In genomic region chr9:135492886-135493669, GRCh38 we compare ENCODE assay signal across 23 cellular contexts. TPM values are rescaled to one million over a fixed set of nuclear protein-coding genes. Genes with fewer than 3 reads are reported as not detected.
A peak's percentile ranks its signal among the peaks of the same experiment; 100 is the strongest.
DNase-seq lines count a peak whose midpoint lies in the region; ATAC-seq and TF ChIP-seq lines count a peak whose summit lies in the region.
"Had no signal": no experiment of that assay in that cellular context is flagged by ENCODE, and none has a peak within 500 bp of the region (broad histone marks: within the 10 kb centered on the region; RNA-seq: fewer than 3 reads in every experiment).

No MANE protein-coding gene starts in this region.

- intact Hi-C loops in IMR-90 (cut with micrococcal nuclease) (no loop called here), left colon (cut with DNase I, micrococcal nuclease) (no loop called here)

- H3K18ac ChIP-seq in IMR-90 (ENCODE audit: low read depth, low read length), result no peak overlapping the region

- no peak overlapping the region for H3K4me3 Mint-ChIP-seq in glutamatergic neuron (ENCODE audit: unreplicated experiment)

- TF ChIP-seq RAD21 in IMR-90 (IDR thresholded peaks at IDR 0.05; ENCODE audit: low read length), result no peak

- H4K8ac ChIP-seq in IMR-90 (ENCODE audit: low read depth in 2 of 2, low read length in 2 of 2), result no peak overlapping the region

- H2BK20ac ChIP-seq in IMR-90 (ENCODE audit: low read depth, low read length), result no peak overlapping the region

- H3K4me3 ChIP-seq in IMR-90 (ENCODE audit: insufficient read depth, low read depth, low read length) (no peak overlapping the region), osteoblast (ENCODE audit: insufficient read depth, low read length) (no peak overlapping the region)
- H3K4me3 ChIP-seq: BLaER1, K562, SJCRH30 had no signal

- no peak overlapping the region for H3K56ac ChIP-seq in IMR-90 (ENCODE audit: extremely low read depth, insufficient read depth, low read length)

- no peak overlapping the region for H3K27ac Mint-ChIP-seq in glutamatergic neuron (ENCODE audit: unreplicated experiment)
- H3K27ac Mint-ChIP-seq: CD4-positive, CD25-positive, alpha-beta regulatory T cell had no signal

- H3K14ac ChIP-seq in IMR-90 (replicated peaks; ENCODE audit: low read depth, low read length), result no peak overlapping the region

- no peak overlapping the region for H4K91ac ChIP-seq in IMR-90 (ENCODE audit: insufficient read depth, low read depth, low read length)

- no peak overlapping the region for H2AK5ac ChIP-seq in IMR-90 (ENCODE audit: low read depth, low read length)

- POLR2A ChIA-PET in IMR-90 (lab: Charles Lee; ENCODE audit: unreplicated experiment), result no interaction called here

- H4K5ac ChIP-seq in IMR-90 (ENCODE audit: low read depth, low read length), result no peak overlapping the region

- H4K20me1 ChIP-seq in IMR-90 (ENCODE audit: insufficient read depth, low read length), result no peaks in the 10 kb centered on the region
- no peaks in the 10 kb centered on the region for H4K20me1 ChIP-seq in osteoblast (ENCODE audit: insufficient read depth, low read length)

- H2BK120ac ChIP-seq in IMR-90 (ENCODE audit: low read depth, low read length), result no peak overlapping the region

- H3K9me3 Mint-ChIP-seq in glutamatergic neuron (ENCODE audit: unreplicated experiment), result no peaks in the 10 kb centered on the region
- H3K9me3 Mint-ChIP-seq: CD4-positive, CD25-positive, alpha-beta regulatory T cell had no signal

- H3K4ac ChIP-seq in IMR-90 (ENCODE audit: low read depth, low read length), result no peak overlapping the region

- no peak overlapping the region for H2AK9ac ChIP-seq in IMR-90 (replicated peaks; ENCODE audit: low read depth, low read length, poor library complexity)

- dilution Hi-C loops in IMR-90 (cut with HindIII; ENCODE audit: low sequenced_read_pairs, unreplicated experiment), result no loop called here

- H3K4me1 ChIP-seq in IMR-90 (ENCODE audit: control insufficient read depth, insufficient read depth, low read length), result no peaks in the 10 kb centered on the region; the same call in 1 of the 2 replicates
- H3K4me1 ChIP-seq in osteoblast (ENCODE audit: insufficient read depth, low read length), result no peaks in the 10 kb centered on the region

- H3K36me3 ChIP-seq in IMR-90 (ENCODE audit: control insufficient read depth, insufficient read depth, low read length), result peaks cover 4% of the 10 kb centered on the region; the same call in 1 of the 2 replicates
- no peaks in the 10 kb centered on the region for H3K36me3 ChIP-seq in osteoblast (ENCODE audit: insufficient read depth, low read length)
- H3K36me3 ChIP-seq: BLaER1, SJCRH30 had no signal

- TF ChIP-seq POLR2A in IMR-90 (IDR thresholded peaks at IDR 0.05; ENCODE audit: low read depth, low read length), result no peak

- H3K23ac ChIP-seq in IMR-90 (ENCODE audit: low read depth, low read length), result no peak overlapping the region

- peaks cover 13% of the 10 kb centered on the region for H3K4me1 Mint-ChIP-seq in glutamatergic neuron (ENCODE audit: low read depth, unreplicated experiment)

- no peaks in the 10 kb centered on the region for H3K36me3 Mint-ChIP-seq in glutamatergic neuron (ENCODE audit: unreplicated experiment)
- H3K36me3 Mint-ChIP-seq: CD4-positive, CD25-positive, alpha-beta regulatory T cell had no signal

- H3K9me3 ChIP-seq in IMR-90 (ENCODE audit: control insufficient read depth, insufficient read depth, low read length) (no peaks in the 10 kb centered on the region), osteoblast (ENCODE audit: low read depth, low read length) (no peaks in the 10 kb centered on the region)
- H3K9me3 ChIP-seq: BLaER1, SJCRH30 had no signal

- H2BK5ac ChIP-seq in IMR-90 (ENCODE audit: low read depth, low read length, poor library complexity, severe bottlenecking), result no peak overlapping the region

- no peaks in the 10 kb centered on the region for H3K27me3 ChIP-seq in IMR-90 (ENCODE audit: control insufficient read depth, insufficient read depth, low read length)
- H3K27me3 ChIP-seq in osteoblast (ENCODE audit: insufficient read depth, low read length), result no peaks in the 10 kb centered on the region
- H3K27me3 ChIP-seq: BLaER1 had no signal

- BruUV-seq in IMR-90 (replicated peaks; lab: Mats Ljungman, UMichigan), result no TSS peak

- H3K4me2 ChIP-seq in IMR-90 (ENCODE audit: low read depth, low read length) (no peak overlapping the region), osteoblast (ENCODE audit: insufficient read depth, low read length) (no peak overlapping the region)
- H3K4me2 ChIP-seq: BLaER1 had no signal

- no peak overlapping the region for H2BK15ac ChIP-seq in IMR-90 (ENCODE audit: low read depth, low read length)

- H3K27me3 Mint-ChIP-seq in glutamatergic neuron (ENCODE audit: unreplicated experiment), result peaks cover 8% of the 10 kb centered on the region

- H3K79me2 ChIP-seq in osteoblast (ENCODE audit: insufficient read depth, low read length), result no peaks in the 10 kb centered on the region

- DNase-seq in IMR-90 (no peak), NCI-H1417 (lab: John Stamatoyannopoulos, UW) (peak in 2 of 3 experiments; percentile 46 to 83), glutamatergic neuron (peak; percentile 4), osteoblast (ENCODE audit: insufficient read length, low spot score, missing footprints) (peak; percentile 43), activated gamma-delta T cell (lab: John Stamatoyannopoulos, UW) (no peak), left colon (no peak)
- no peak for DNase-seq in central memory CD4-positive, alpha-beta T cell
- DNase-seq: CD4-positive, CD25-positive, alpha-beta regulatory T cell; MV-4-11; NCI-H187; NCI-H2081 treated with DMSO at 0.1 percent for 48 hours; NCI-H524 treated with DMSO at 0.1 percent for 48 hours; NCI-H774; SJCRH30 had no signal

- H2AFZ ChIP-seq in IMR-90 (replicated peaks; ENCODE audit: low read length, poor library complexity) (peak overlapping the region; percentile 51), osteoblast (ENCODE audit: low read length) (no peak overlapping the region)

- no peak overlapping the region for H3K27ac ChIP-seq in IMR-90 (ENCODE audit: insufficient read depth, low read length)
- no peak overlapping the region for H3K27ac ChIP-seq in osteoblast (ENCODE audit: low read depth, low read length)
- H3K27ac ChIP-seq: BLaER1, HL-60, SJCRH30 had no signal

- no peaks in the 10 kb centered on the region; the same call in 1 of the 2 replicates for H3K9me1 ChIP-seq in IMR-90 (ENCODE audit: insufficient read depth, low read length)

- ATAC-seq in IMR-90 (ENCODE audit: low read depth), result no peak
- ATAC-seq in left colon, result no peak
- ATAC-seq in GM18861 (IDR thresholded peaks at IDR 0.05; ENCODE audit: unreplicated experiment), result no peak
- ATAC-seq: K562, Right ventricle myocardium inferior, SK-N-SH treated with all-trans-retinoic acid at 6 μM for 48 hours had no signal

- in situ Hi-C loops in IMR-90 (cut with MboI; ENCODE audit: low sequenced_read_pairs), result no loop called here

- no peak for TF ChIP-seq CTCF in IMR-90 (conservative IDR thresholded peaks at IDR 0.05; ENCODE audit: low read depth, low read length)
- no peak for TF ChIP-seq CTCF in glutamatergic neuron (IDR thresholded peaks at IDR 0.05; ENCODE audit: partially characterized antibody, unreplicated experiment)
- TF ChIP-seq CTCF in osteoblast (IDR thresholded peaks at IDR 0.05; ENCODE audit: extremely low read depth, low read depth, low read length), result no peak

- CTCF ChIA-PET in IMR-90 (lab: Yijun Ruan, JAX), result no interaction called here

- H3K9ac ChIP-seq in IMR-90 (ENCODE audit: low read depth, low read length), result no peak overlapping the region
- H3K9ac ChIP-seq: BLaER1 had no signal

- H3K79me1 ChIP-seq in IMR-90 (ENCODE audit: low read depth in 1 of 2, low read length in 2 of 2), result no peaks in the 10 kb centered on the region

- WGBS in IMR-90 (ENCODE audit: extremely low coverage in 2 of 2, insufficient read length in 1 of 2), 2 experiments, result 90% methylated on average over 2 of the region's 27 CpGs; no CpG with 5 or more reads in 1 of the 2 experiments

TF ChIP-seq in IMR-90, 13 proteins besides CTCF, POLR2A, EP300 and RAD21 (continues in another document):
- TF ChIP-seq RCOR1 (IDR thresholded peaks at IDR 0.05; ENCODE audit: insufficient replicate concordance, low read length) (no peak), FOS (IDR thresholded peaks at IDR 0.05; ENCODE audit: low read depth, low read length) (no peak), CHD1 (IDR thresholded peaks at IDR 0.05; ENCODE audit: low read depth, low read length) (no peak), RFX5 (IDR thresholded peaks at IDR 0.05; ENCODE audit: low read depth, low read length) (no peak), MAFK (IDR thresholded peaks at IDR 0.05; ENCODE audit: low read depth, low read length) (no peak)

RNA-seq across cellular contexts. Expression of gene MRPS2, which starts 7.4 kb away (rescaled TPM):
- total RNA-seq in IMR-90 (2012; rRNA removed) (53.1 and 54.4 TPM in 2 replicates), glutamatergic neuron (ENCODE audit: unreplicated experiment) (30.7 TPM), osteoblast (13.0 and 18.3 TPM in 2 replicates), left colon (10 to 100 TPM; 25.4 to 35.3 TPM)
- polyA plus RNA-seq in IMR-90 (2012; rRNA removed), result 104 and 142 TPM in 2 replicates
- polyA plus RNA-seq in IMR-90 (2012; cell fraction: cytosol; rRNA removed), result 57.0 and 155 TPM in 2 replicates
- 92.4 and 172 TPM in 2 replicates for polyA plus RNA-seq in IMR-90 (2012; cell fraction: nucleus; rRNA removed; ENCODE audit: low replicate concordance)

RNA-seq across cellular contexts. Expression of gene PPP1R26, which starts 13.5 kb away (rescaled TPM):
- total RNA-seq in IMR-90 (2012; rRNA removed), result 3.8 and 4.4 TPM in 2 replicates
- polyA plus RNA-seq in IMR-90 (2012; rRNA removed), result 5.6 and 6.0 TPM in 2 replicates
- polyA plus RNA-seq in IMR-90 (2012; cell fraction: cytosol; rRNA removed), result 3.3 and 5.6 TPM in 2 replicates
- polyA plus RNA-seq in IMR-90 (2012; cell fraction: nucleus; rRNA removed; ENCODE audit: low replicate concordance), result 9.3 and 10.5 TPM in 2 replicates
- 22.2 TPM for total RNA-seq in glutamatergic neuron (ENCODE audit: unreplicated experiment)
- 9.4 and 10.5 TPM in 2 replicates for total RNA-seq in osteoblast
- 10 to 100 TPM; 20.4 to 26.3 TPM for total RNA-seq in left colon

RNA-seq across cellular contexts. Expression of gene LCN1, which starts 28.2 kb away (rescaled TPM):
- total RNA-seq in IMR-90 (2012; rRNA removed), result not detected in 2 replicates
- not detected in 2 replicates for polyA plus RNA-seq in IMR-90 (2012; rRNA removed)
- not detected in 2 replicates for polyA plus RNA-seq in IMR-90 (2012; cell fraction: cytosol; rRNA removed)
- not detected in 2 replicates for polyA plus RNA-seq in IMR-90 (2012; cell fraction: nucleus; rRNA removed; ENCODE audit: low replicate concordance)
- not detected for total RNA-seq in glutamatergic neuron (ENCODE audit: unreplicated experiment)
- not detected in 2 replicates for total RNA-seq in osteoblast
- not detected for total RNA-seq in left colon
- total RNA-seq: CD4-positive, CD25-positive, alpha-beta regulatory T cell; K562; LHCN-M2; MCF 10A; Right ventricle myocardium inferior; SJCRH30 had no signal
- polyA plus RNA-seq: AG04450; CD4-positive, CD25-positive, alpha-beta regulatory T cell; K562 had no signal

RNA-seq across cellular contexts. Expression of gene OBP2A, which starts 52.8 kb away (rescaled TPM):
- total RNA-seq in IMR-90 (2012; rRNA removed), result not detected in 2 replicates
- not detected in 2 replicates for polyA plus RNA-seq in IMR-90 (2012; rRNA removed)
- not detected in 2 replicates for polyA plus RNA-seq in IMR-90 (2012; cell fraction: cytosol; rRNA removed)
- polyA plus RNA-seq in IMR-90 (2012; cell fraction: nucleus; rRNA removed; ENCODE audit: low replicate concordance), result not detected in 2 replicates
- total RNA-seq in glutamatergic neuron (ENCODE audit: unreplicated experiment), result not detected
- total RNA-seq in osteoblast, result not detected in 2 replicates
- total RNA-seq in left colon, result not detected
- total RNA-seq: CD4-positive, CD25-positive, alpha-beta regulatory T cell; K562; LHCN-M2; MCF 10A; Right ventricle myocardium inferior; SJCRH30 had no signal
- polyA plus RNA-seq: AG04450; CD4-positive, CD25-positive, alpha-beta regulatory T cell; K562 had no signal

Comparison
In these comparisons a context has a peak if more than half of its experiments do, and no peak if none do; other contexts are left out.
1. DNase-seq: peak in NCI-H1417 (2 of 3), glutamatergic neuron (single experiment) and osteoblast (single experiment); none in IMR-90 (single experiment), central memory CD4-positive, alpha-beta T cell (single experiment), activated gamma-delta T cell (single experiment) and left colon (0 of 2).